ENCODE assay signal across 1 cellular context in genomic region chr12:51417826-51418225, GRCh38.
TF ChIP-seq lines count a peak whose summit lies in the region.

No MANE protein-coding gene starts in this region.

TF ChIP-seq in WTC11, 78 proteins besides CTCF, POLR2A, EP300 and RAD21 (continued from another document):
- TF ChIP-seq CDX4 (CRISPR knock-in tag; IDR thresholded peaks at IDR 0.05; ENCODE audit: borderline replicate concordance), result no peak
- no peak for TF ChIP-seq E2F4 (CRISPR knock-in tag; IDR thresholded peaks at IDR 0.05; ENCODE audit: borderline replicate concordance, low read depth)
- TF ChIP-seq TEAD1 (CRISPR knock-in tag; IDR thresholded peaks at IDR 0.05), result no peak
- TF ChIP-seq ERG (CRISPR knock-in tag; IDR thresholded peaks at IDR 0.05), result no peak
